ENCODE assay signal across 11 cellular contexts in genomic region chr2:100976634-100977391, GRCh38. TPM values are rescaled to one million over a fixed set of nuclear protein-coding genes. Genes with fewer than 3 reads are reported as not detected.
A peak's percentile ranks its signal among the peaks of the same experiment; 100 is the strongest.
DNase-seq lines count a peak whose midpoint lies in the region; ATAC-seq and TF ChIP-seq lines count a peak whose summit lies in the region.
"Had no signal": no experiment of that assay in that cellular context is flagged by ENCODE, and none has a peak within 500 bp of the region (broad histone marks: within the 10 kb centered on the region; RNA-seq: fewer than 3 reads in every experiment).

No MANE protein-coding gene starts in this region.

- no peaks in the 10 kb centered on the region for H3K9me2 ChIP-seq in hepatocyte (replicated peaks; ENCODE audit: insufficient read depth)

- H3K4me2 ChIP-seq in hepatocyte, result peak overlapping the region; percentile 31

- no peak overlapping the region for H3K4me3 ChIP-seq in hepatocyte

- H3K9me3 ChIP-seq in hepatocyte (ENCODE audit: low read depth), result no peaks in the 10 kb centered on the region
- H3K9me3 ChIP-seq: Caco-2 had no signal

- no peaks in the 10 kb centered on the region for H3K27me3 ChIP-seq in hepatocyte

- peak overlapping the region; percentile 43 for H3K27ac ChIP-seq in hepatocyte

- no peaks in the 10 kb centered on the region for H3K79me2 ChIP-seq in hepatocyte

- no peaks in the 10 kb centered on the region for H3K36me3 ChIP-seq in hepatocyte (replicated peaks; ENCODE audit: insufficient read depth, low read depth)

- no peak for TF ChIP-seq CTCF in hepatocyte (IDR thresholded peaks at IDR 0.05; ENCODE audit: poor library complexity)

- in situ Hi-C loops in Caki2 (cut with HindIII; ENCODE audit: low pct_unique_long_range_greater_than_20kb, low sequenced_read_pairs) (no loop called here), G401 (cut with HindIII; ENCODE audit: low sequenced_read_pairs) (no loop called here)

- H2AFZ ChIP-seq in hepatocyte, result no peak overlapping the region

- ATAC-seq in GM19452 (IDR thresholded peaks at IDR 0.05; ENCODE audit: unreplicated experiment), result peak; percentile 78
- ATAC-seq in HG03460 (IDR thresholded peaks at IDR 0.05; ENCODE audit: unreplicated experiment), result peak; percentile 82
- no peak for ATAC-seq in HG03439 (IDR thresholded peaks at IDR 0.05; ENCODE audit: unreplicated experiment)

- DNase-seq in Caki2 (ENCODE audit: low read depth), result peak; percentile 82
- peak; percentile 55 for DNase-seq in hepatocyte (ENCODE audit: low spot score)
- DNase-seq in stimulated activated CD4-positive, alpha-beta T cell treated with anti-CD3 and anti-CD28 coated beads, Interleukin-4, amount 100 ng/mL, for 1 hour, result no peak
- DNase-seq in activated naive CD4-positive, alpha-beta T cell treated with Interleukin-2 at 50 U/mL for 16 hours, result no peak
- DNase-seq in G401 (ENCODE audit: low spot score), result no peak
- DNase-seq: Caco-2, foreskin fibroblast, NCI-H1092 had no signal

- H3K4me1 ChIP-seq in hepatocyte (ENCODE audit: insufficient read depth), result peaks cover 5% of the 10 kb centered on the region

- WGBS in hepatocyte (ENCODE audit: low lambda C conversion rate, missing lambda C conversion rate), result 71% methylated on average over 19 of the region's 19 CpGs

- H4K20me1 ChIP-seq in hepatocyte (ENCODE audit: insufficient read depth, poor library complexity, severe bottlenecking), result no peaks in the 10 kb centered on the region

RNA-seq across cellular contexts. Expression of gene RPL31, which starts 25.3 kb away (rescaled TPM):
- total RNA-seq in Caki2 (2014; rRNA removed; shearing (Covaris generic); ENCODE audit: low replicate concordance), result 1,520 and 1,830 TPM in 2 replicates
- 1,345 and 1,571 TPM in 2 replicates for total RNA-seq in hepatocyte
- 1,214 and 1,256 TPM in 2 replicates for polyA plus RNA-seq in hepatocyte
- 2,056 and 2,130 TPM in 2 replicates for total RNA-seq in G401 (2014; rRNA removed; shearing (Covaris generic))

Comparison
In these comparisons a context has a peak if more than half of its experiments do, and no peak if none do; other contexts are left out.
1. DNase-seq: peak in Caki2 (single experiment) and hepatocyte (single experiment); none in stimulated activated CD4-positive, alpha-beta T cell treated with anti-CD3 and anti-CD28 coated beads, Interleukin-4, amount 100 ng/mL, for 1 hour (single experiment), activated naive CD4-positive, alpha-beta T cell treated with Interleukin-2 at 50 U/mL for 16 hours (single experiment) and G401 (single experiment).